In genomic region chr1:231420299-231420958, GRCh38 we compare ENCODE assay signal across 8 cellular contexts. TPM values are rescaled to one million over a fixed set of nuclear protein-coding genes. Genes with fewer than 3 reads are reported as not detected.
DNase-seq lines count a peak whose midpoint lies in the region; ATAC-seq, FAIRE-seq and TF ChIP-seq lines count a peak whose summit lies in the region.

No MANE protein-coding gene starts in this region.

- H3K27me3 Mint-ChIP-seq in activated T-helper 1 cell treated with anti-CD3 and anti-CD28 coated beads, Interleukin-12 subunit alpha, Interleukin-12 subunit beta, Interleukin-2, Interleukin-4 antibody, amounts not matched to agents 30 ng/mL and 10 ng/mL and 1 ng/mL, durations not matched to agents 14 hours and 24 hours and 36 hours (ENCODE audit: insufficient read depth), result peaks cover 10% of the 10 kb centered on the region
- H3K27me3 Mint-ChIP-seq in stimulated activated memory B cell treated with anti-CD40 and anti-IgM and Interleukin-4, amounts not matched to agents 10 μg/mL and 1 μg/mL and 100 μg/mL, for 72 hours, result no peaks in the 10 kb centered on the region

- H3K4me3 ChIP-seq in Karpas-422 (ENCODE audit: low read length), result peak overlapping the region; percentile 74
- H3K4me3 ChIP-seq in iPS-11a (ENCODE audit: low read depth, low read length), result peak overlapping the region; percentile 72

- no peak for ATAC-seq in stimulated activated memory B cell treated with anti-CD40 and anti-IgM and Interleukin-4, amounts not matched to agents 10 μg/mL and 1 μg/mL and 100 μg/mL, for 72 hours

- H3K9me2 ChIP-seq in Karpas-422 (replicated peaks; ENCODE audit: insufficient read depth, low read length), result no peaks in the 10 kb centered on the region

- peaks cover 24% of the 10 kb centered on the region for H3K36me3 Mint-ChIP-seq in activated T-helper 1 cell treated with anti-CD3 and anti-CD28 coated beads, Interleukin-12 subunit alpha, Interleukin-12 subunit beta, Interleukin-2, Interleukin-4 antibody, amounts not matched to agents 30 ng/mL and 10 ng/mL and 1 ng/mL, durations not matched to agents 14 hours and 24 hours and 36 hours (ENCODE audit: low read depth)
- peaks cover 5% of the 10 kb centered on the region for H3K36me3 Mint-ChIP-seq in stimulated activated memory B cell treated with anti-CD40 and anti-IgM and Interleukin-4, amounts not matched to agents 10 μg/mL and 1 μg/mL and 100 μg/mL, for 72 hours

- peak overlapping the region; percentile 93 for H3K4me3 Mint-ChIP-seq in activated T-helper 1 cell treated with anti-CD3 and anti-CD28 coated beads, Interleukin-12 subunit alpha, Interleukin-12 subunit beta, Interleukin-2, Interleukin-4 antibody, amounts not matched to agents 30 ng/mL and 10 ng/mL and 1 ng/mL, durations not matched to agents 14 hours and 24 hours and 36 hours
- H3K4me3 Mint-ChIP-seq in stimulated activated memory B cell treated with anti-CD40 and anti-IgM and Interleukin-4, amounts not matched to agents 10 μg/mL and 1 μg/mL and 100 μg/mL, for 72 hours, result peak overlapping the region; percentile 85

- H3K4me2 ChIP-seq in Karpas-422 (ENCODE audit: low read depth, low read length, poor library complexity, severe bottlenecking), result peak overlapping the region; percentile 74

- H3K4me1 ChIP-seq in Karpas-422 (ENCODE audit: low read length), result peaks cover 44% of the 10 kb centered on the region

- H3K27ac Mint-ChIP-seq in activated T-helper 1 cell treated with anti-CD3 and anti-CD28 coated beads, Interleukin-12 subunit alpha, Interleukin-12 subunit beta, Interleukin-2, Interleukin-4 antibody, amounts not matched to agents 30 ng/mL and 10 ng/mL and 1 ng/mL, durations not matched to agents 14 hours and 24 hours and 36 hours, result peak overlapping the region; percentile 82
- H3K27ac Mint-ChIP-seq in stimulated activated memory B cell treated with anti-CD40 and anti-IgM and Interleukin-4, amounts not matched to agents 10 μg/mL and 1 μg/mL and 100 μg/mL, for 72 hours, result peak overlapping the region; percentile 44

- H3K9me3 Mint-ChIP-seq in activated T-helper 1 cell treated with anti-CD3 and anti-CD28 coated beads, Interleukin-12 subunit alpha, Interleukin-12 subunit beta, Interleukin-2, Interleukin-4 antibody, amounts not matched to agents 30 ng/mL and 10 ng/mL and 1 ng/mL, durations not matched to agents 14 hours and 24 hours and 36 hours, result no peaks in the 10 kb centered on the region
- H3K9me3 Mint-ChIP-seq in stimulated activated memory B cell treated with anti-CD40 and anti-IgM and Interleukin-4, amounts not matched to agents 10 μg/mL and 1 μg/mL and 100 μg/mL, for 72 hours, result no peaks in the 10 kb centered on the region

- H2AFZ ChIP-seq in Karpas-422 (ENCODE audit: low read length), result no peak overlapping the region

- FAIRE-seq in D721Med (lab: Jason Lieb, UNC), result no peak

- H3K9ac ChIP-seq in Karpas-422 (ENCODE audit: low read length), result peak overlapping the region; percentile 80

- DNase-seq in EL (peak; percentile 33), Karpas-422 (peak; percentile 71), activated gamma-delta T cell treated with Interleukin-2 at 50 U/mL for 16 hours (no peak), D721Med (ENCODE audit: insufficient read length, low spot score) (no peak)
- no peak for DNase-seq in activated T-helper 1 cell treated with anti-CD3 and anti-CD28 coated beads, Interleukin-12 subunit alpha, Interleukin-12 subunit beta, Interleukin-2, Interleukin-4 antibody, amounts not matched to agents 30 ng/mL and 10 ng/mL and 1 ng/mL, durations not matched to agents 14 hours and 24 hours and 36 hours (ENCODE audit: low spot score)
- no peak for DNase-seq in activated effector memory CD4-positive, alpha-beta T cell treated with Interleukin-2 at 50 U/mL for 16 hours

- intact Hi-C loops in activated T-helper 1 cell treated with anti-CD3 and anti-CD28 coated beads, Interleukin-12 subunit alpha, Interleukin-12 subunit beta, Interleukin-2, Interleukin-4 antibody, amounts not matched to agents 30 ng/mL and 10 ng/mL and 1 ng/mL, durations not matched to agents 14 hours and 24 hours and 36 hours (cut with micrococcal nuclease), result loop anchor here (1.0 to 10.0 kb wide), 5 partner anchors 20 to 556 kb away; partner anchors contain the start of genes C1orf198 and GNPAT

- H3K27me3 ChIP-seq in Karpas-422 (ENCODE audit: low read length), result no peaks in the 10 kb centered on the region

- TF ChIP-seq CTCF in D721Med (IDR thresholded peaks at IDR 0.05; ENCODE audit: insufficient read depth, missing control alignments), result no peak

- peaks cover 60% of the 10 kb centered on the region for H3K4me1 Mint-ChIP-seq in activated T-helper 1 cell treated with anti-CD3 and anti-CD28 coated beads, Interleukin-12 subunit alpha, Interleukin-12 subunit beta, Interleukin-2, Interleukin-4 antibody, amounts not matched to agents 30 ng/mL and 10 ng/mL and 1 ng/mL, durations not matched to agents 14 hours and 24 hours and 36 hours (ENCODE audit: low read depth)
- H3K4me1 Mint-ChIP-seq in stimulated activated memory B cell treated with anti-CD40 and anti-IgM and Interleukin-4, amounts not matched to agents 10 μg/mL and 1 μg/mL and 100 μg/mL, for 72 hours, result peaks cover 50% of the 10 kb centered on the region

- H3K79me2 ChIP-seq in Karpas-422 (ENCODE audit: low read length), result peaks cover 62% of the 10 kb centered on the region

- H3K36me3 ChIP-seq in Karpas-422 (ENCODE audit: insufficient read depth, low read length), result peaks cover 9% of the 10 kb centered on the region

- peak overlapping the region; percentile 57 for H3K27ac ChIP-seq in Karpas-422 (ENCODE audit: low read length)

- no peaks in the 10 kb centered on the region for H3K9me3 ChIP-seq in Karpas-422 (ENCODE audit: low read length)

- H4K20me1 ChIP-seq in Karpas-422 (ENCODE audit: insufficient read depth, low read depth, low read length), result peaks cover 29% of the 10 kb centered on the region

RNA-seq across cellular contexts. Expression of gene EGLN1, which starts 1.7 kb away (rescaled TPM):
- total RNA-seq in Karpas-422 (2014; rRNA removed; shearing (Covaris generic); ENCODE audit: low replicate concordance), result 48.3 and 59.0 TPM in 2 replicates
- total RNA-seq in activated T-helper 1 cell treated with anti-CD3 and anti-CD28 coated beads, Interleukin-12 subunit alpha, Interleukin-12 subunit beta, Interleukin-2, Interleukin-4 antibody, amounts not matched to agents 30 ng/mL and 10 ng/mL and 1 ng/mL, durations not matched to agents 14 hours and 24 hours and 36 hours, result 17.1 and 17.8 TPM in 2 replicates

Comparison
In these comparisons a context has a peak if more than half of its experiments do, and no peak if none do; other contexts are left out.
1. DNase-seq: peak in EL (single experiment) and Karpas-422 (single experiment); none in activated T-helper 1 cell treated with anti-CD3 and anti-CD28 coated beads, Interleukin-12 subunit alpha, Interleukin-12 subunit beta, Interleukin-2, Interleukin-4 antibody, amounts not matched to agents 30 ng/mL and 10 ng/mL and 1 ng/mL, durations not matched to agents 14 hours and 24 hours and 36 hours (single experiment), activated gamma-delta T cell treated with Interleukin-2 at 50 U/mL for 16 hours (single experiment), activated effector memory CD4-positive, alpha-beta T cell treated with Interleukin-2 at 50 U/mL for 16 hours (single experiment) and D721Med (single experiment).